In the genomic region with DNA sequence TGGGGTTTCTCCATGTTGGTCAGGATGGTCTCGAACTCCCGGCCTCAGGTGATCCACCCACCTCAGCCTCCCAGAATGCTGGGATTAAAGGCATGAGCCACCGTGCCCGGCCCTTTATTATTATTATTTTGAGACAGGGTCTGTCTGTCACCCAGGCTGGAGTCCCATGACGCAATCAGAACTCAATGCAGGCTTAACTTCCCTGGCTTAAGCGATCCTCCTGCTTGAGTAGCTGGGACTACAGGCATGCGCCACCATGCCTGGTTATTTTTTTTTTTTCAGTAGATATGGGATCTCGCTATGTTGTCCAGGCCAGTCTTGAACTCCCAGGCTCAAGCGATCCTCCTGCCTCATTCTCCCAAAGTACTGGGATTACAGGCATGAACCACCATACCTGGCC, we compare ENCODE assay signal across 18 cellular contexts. TPM values are rescaled to one million over a fixed set of nuclear protein-coding genes. Genes with fewer than 3 reads are reported as not detected.
DNase-seq lines count a peak whose midpoint lies in the region; ATAC-seq, FAIRE-seq and TF ChIP-seq lines count a peak whose summit lies in the region.
"Had no signal": no experiment of that assay in that cellular context is flagged by ENCODE, and none has a peak within 500 bp of the region (broad histone marks: within the 10 kb centered on the region; RNA-seq: fewer than 3 reads in every experiment).

No MANE protein-coding gene starts in this region.

- no peak overlapping the region for H3K4me2 ChIP-seq in K562 (ENCODE audit: insufficient read depth, low read length)
- H3K4me2 ChIP-seq in Karpas-422 (ENCODE audit: low read depth, low read length, poor library complexity, severe bottlenecking): no peak overlapping the region
- H3K4me2 ChIP-seq: GM23338 had no signal

- H3K36me3 ChIP-seq in Panc1 (ENCODE audit: control insufficient read depth, insufficient read depth, low read length): no peaks in the 10 kb centered on the region
- H3K36me3 ChIP-seq in K562 (ENCODE audit: control insufficient read depth, insufficient read depth, low read length): no peaks in the 10 kb centered on the region
- no peaks in the 10 kb centered on the region for H3K36me3 ChIP-seq in Karpas-422 (ENCODE audit: insufficient read depth, low read length)

- TF ChIP-seq CTCF in Panc1 (IDR thresholded peaks at IDR 0.05): no peak
- no peak for TF ChIP-seq CTCF in K562 (IDR thresholded peaks at IDR 0.05 in 2 of 3, conservative IDR thresholded peaks at IDR 0.05 in 1 of 3; ENCODE audit: insufficient read depth in 2 of 3, low read depth in 1 of 3, low read length in 3 of 3)

- DNase-seq in Panc1 (ENCODE audit: low read depth, low spot score): no peak
- DNase-seq in K562 (ENCODE audit: extremely low read depth in 1 of 4, low spot score in 3 of 4): no peak
- peak; percentile 36 for DNase-seq in posterior vena cava (ENCODE audit: low spot score)
- DNase-seq in Karpas-422: no peak
- no peak for DNase-seq in activated naive CD4-positive, alpha-beta T cell treated with anti-CD3 and anti-CD28 coated beads for 36 hours
- DNase-seq: C1 segment of cervical spinal cord; Calu3; CD4-positive, alpha-beta memory T cell; COR-L47; DMS53; DMS79 treated with DMSO at 0.1 percent for 48 hours; GF-D8; H9 had no signal

- H3K4me1 Mint-ChIP-seq in activated T-helper 17 cell treated with anti-CD3 and anti-CD28 coated beads, Interleukin-2, amount 50 U/mL, for 72 hours: no peaks in the 10 kb centered on the region
- H3K4me1 Mint-ChIP-seq in activated naive CD4-positive, alpha-beta T cell treated with anti-CD3 and anti-CD28 coated beads for 36 hours (ENCODE audit: low read depth): no peaks in the 10 kb centered on the region
- H3K4me1 Mint-ChIP-seq: CD4-positive, alpha-beta memory T cell; GM23338; H9 had no signal

- H3K27me3 ChIP-seq in Panc1 (ENCODE audit: control insufficient read depth, insufficient read depth, low read length) (no peaks in the 10 kb centered on the region), K562 (ENCODE audit: control insufficient read depth in 2 of 2, insufficient read depth in 2 of 2, low read length in 2 of 2) (no peaks in the 10 kb centered on the region), Karpas-422 (ENCODE audit: low read length) (no peaks in the 10 kb centered on the region)

- H3K9ac ChIP-seq in K562 (ENCODE audit: insufficient read depth in 1 of 2, low read depth in 2 of 2, low read length in 2 of 2): no peak overlapping the region
- H3K9ac ChIP-seq in Karpas-422 (ENCODE audit: low read length): no peak overlapping the region

- BruUV-seq in Panc1 (replicated peaks; lab: Mats Ljungman, UMichigan) (no TSS peak), K562 (replicated peaks; lab: Mats Ljungman, UMichigan) (no TSS peak)

- H3K27me3 Mint-ChIP-seq in activated T-helper 17 cell treated with anti-CD3 and anti-CD28 coated beads, Interleukin-2, amount 50 U/mL, for 72 hours: no peaks in the 10 kb centered on the region
- no peaks in the 10 kb centered on the region for H3K27me3 Mint-ChIP-seq in activated naive CD4-positive, alpha-beta T cell treated with anti-CD3 and anti-CD28 coated beads for 36 hours (ENCODE audit: low read depth)

- TF ChIP-seq POLR2A in K562 (conservative IDR thresholded peaks at IDR 0.05): no peak

- WGBS in K562 (ENCODE audit: insufficient coverage, low coverage, missing lambda C conversion rate): 63% methylated on average over 8 of the region's 9 CpGs

- H3K4me3 ChIP-seq in Panc1 (ENCODE audit: low read depth in 2 of 2, low read length in 2 of 2) (no peak overlapping the region), K562 (no peak overlapping the region), Karpas-422 (ENCODE audit: low read length) (no peak overlapping the region)
- H3K4me3 ChIP-seq: GM23338 had no signal

- POLR2A ChIA-PET in Panc1 (lab: Charles Lee): no interaction called here
- POLR2A ChIA-PET in K562 (lab: Yijun Ruan, JAX): interaction anchor here (0.6 to 1.3 kb wide), 3 partner anchors 13 to 43 kb away, joined by 3 to 4 read pairs (median 3); no protein-coding TSS in a partner anchor

- no peak for TF ChIP-seq EP300 in K562 (IDR thresholded peaks at IDR 0.05; ENCODE audit: low read length)

- no peaks in the 10 kb centered on the region for H3K36me3 Mint-ChIP-seq in activated T-helper 17 cell treated with anti-CD3 and anti-CD28 coated beads, Interleukin-2, amount 50 U/mL, for 72 hours (ENCODE audit: low read depth)
- no peaks in the 10 kb centered on the region for H3K36me3 Mint-ChIP-seq in activated naive CD4-positive, alpha-beta T cell treated with anti-CD3 and anti-CD28 coated beads for 36 hours (ENCODE audit: low read depth)
- H3K36me3 Mint-ChIP-seq: CD4-positive, alpha-beta memory T cell had no signal

- no peak overlapping the region for H3K4me3 Mint-ChIP-seq in activated T-helper 17 cell treated with anti-CD3 and anti-CD28 coated beads, Interleukin-2, amount 50 U/mL, for 72 hours
- no peak overlapping the region for H3K4me3 Mint-ChIP-seq in activated naive CD4-positive, alpha-beta T cell treated with anti-CD3 and anti-CD28 coated beads for 36 hours
- H3K4me3 Mint-ChIP-seq: CD4-positive, alpha-beta memory T cell; GM23338; H9 had no signal

- H2AFZ ChIP-seq in K562 (ENCODE audit: low read depth, low read length) (no peak overlapping the region), Karpas-422 (ENCODE audit: low read length) (no peak overlapping the region)
- H2AFZ ChIP-seq: GM23338 had no signal

- no peaks in the 10 kb centered on the region for H4K20me1 ChIP-seq in K562 (replicated peaks; ENCODE audit: control insufficient read depth, insufficient read depth, low read length)
- H4K20me1 ChIP-seq in Karpas-422 (ENCODE audit: insufficient read depth, low read depth, low read length): no peaks in the 10 kb centered on the region

- intact Hi-C loops in Panc1 (cut with micrococcal nuclease; ENCODE audit: unreplicated experiment) (no loop called here), K562 (cut with micrococcal nuclease) (no loop called here), posterior vena cava (cut with DNase I) (no loop called here)
- intact Hi-C loops in activated naive CD4-positive, alpha-beta T cell treated with anti-CD3 and anti-CD28 coated beads for 36 hours (cut with micrococcal nuclease): no loop called here

- in situ Hi-C loops in Panc1 (cut with HindIII; ENCODE audit: low pct_unique_long_range_greater_than_20kb, low sequenced_read_pairs) (no loop called here), K562 (cut with MboI) (no loop called here)

- CTCF ChIA-PET in Panc1 (lab: Charles Lee) (interaction anchor here (0.6 kb wide), 1 partner anchor 27 kb away, joined by 3 read pairs; no protein-coding TSS in a partner anchor), K562 (lab: Yijun Ruan, JAX; ENCODE audit: low intra/inter-chr PET ratio) (no interaction called here)
- CTCF ChIA-PET in activated naive CD4-positive, alpha-beta T cell treated with anti-CD3 and anti-CD28 coated beads for 36 hours (lab: Charles Lee): interaction anchor here (1.2 to 1.3 kb wide), 2 partner anchors 42 to 43 kb away, joined by 4 read pairs; no protein-coding TSS in a partner anchor

- no peaks in the 10 kb centered on the region for H3K9me1 ChIP-seq in K562 (ENCODE audit: control insufficient read depth, insufficient read depth, low read length)

- H3K4me1 ChIP-seq in Panc1 (ENCODE audit: control insufficient read depth, insufficient read depth, low read length) (peaks cover 20% of the 10 kb centered on the region), K562 (replicated peaks in 1 of 2; ENCODE audit: control insufficient read depth in 2 of 2, insufficient read depth in 2 of 2, low read length in 2 of 2) (peaks cover 0 to 3% of the 10 kb centered on the region in 2 experiments; a peak in 1 of 5 replicates), Karpas-422 (ENCODE audit: low read length) (no peaks in the 10 kb centered on the region)

- H3K9me3 ChIP-seq in Panc1 (ENCODE audit: control insufficient read depth, insufficient read depth, low read depth, low read length): no peaks in the 10 kb centered on the region
- H3K9me3 ChIP-seq in K562 (replicated peaks; ENCODE audit: control insufficient read depth, insufficient read depth, low read depth, low read length): no peaks in the 10 kb centered on the region
- no peaks in the 10 kb centered on the region for H3K9me3 ChIP-seq in Karpas-422 (ENCODE audit: low read length)

- no peak for FAIRE-seq in K562 (lab: Jason Lieb, UNC)
- FAIRE-seq: GM12891, GM18507 had no signal

- no peak for TF ChIP-seq RAD21 in K562 (CRISPR knock-in tag; conservative IDR thresholded peaks at IDR 0.05 in 1 of 2, IDR thresholded peaks at IDR 0.05 in 1 of 2)

- H3K79me2 ChIP-seq in K562 (ENCODE audit: control insufficient read depth, insufficient read depth, low read length): no peaks in the 10 kb centered on the region
- no peaks in the 10 kb centered on the region for H3K79me2 ChIP-seq in Karpas-422 (ENCODE audit: low read length)

- H3K27ac ChIP-seq in Panc1 (ENCODE audit: low read length): peak overlapping the region; percentile 84
- no peak overlapping the region for H3K27ac ChIP-seq in K562 (ENCODE audit: extremely low read depth, low read depth, low read length)
- no peak overlapping the region for H3K27ac ChIP-seq in Karpas-422 (ENCODE audit: low read length)

- no peak overlapping the region for H3K27ac Mint-ChIP-seq in activated T-helper 17 cell treated with anti-CD3 and anti-CD28 coated beads, Interleukin-2, amount 50 U/mL, for 72 hours
- no peak overlapping the region for H3K27ac Mint-ChIP-seq in activated naive CD4-positive, alpha-beta T cell treated with anti-CD3 and anti-CD28 coated beads for 36 hours
- H3K27ac Mint-ChIP-seq: CD4-positive, alpha-beta memory T cell; GM23338; H9 had no signal

- no peaks in the 10 kb centered on the region for H3K9me2 ChIP-seq in Karpas-422 (replicated peaks; ENCODE audit: insufficient read depth, low read length)

- H3K9me3 Mint-ChIP-seq in activated T-helper 17 cell treated with anti-CD3 and anti-CD28 coated beads, Interleukin-2, amount 50 U/mL, for 72 hours: no peaks in the 10 kb centered on the region
- no peaks in the 10 kb centered on the region for H3K9me3 Mint-ChIP-seq in activated naive CD4-positive, alpha-beta T cell treated with anti-CD3 and anti-CD28 coated beads for 36 hours
- H3K9me3 Mint-ChIP-seq: CD4-positive, alpha-beta memory T cell; GM23338; H9 had no signal

- no peak for ATAC-seq in Panc1
- ATAC-seq in K562: no peak
- no peak for ATAC-seq in activated T-helper 17 cell treated with anti-CD3 and anti-CD28 coated beads, Interleukin-2, amount 50 U/mL, for 72 hours (replicated peaks)
- ATAC-seq: GM23338, HCT116 had no signal

RNA-seq across cellular contexts. Expression of a gene that starts 47.1 kb away (rescaled TPM):
- total RNA-seq in Panc1 (2021; ENCODE audit: unreplicated experiment) (145 TPM), K562 (2014; rRNA removed) (0.36 and 0.69 TPM in 2 replicates), K562 (2014; rRNA removed; fragmentation: Illumina TruSeq; extraction: Trizol) (0.11 TPM in 1 of 2 replicates, not detected in the other), K562 (2015; rRNA removed; fragmentation: Illumina TruSeq; extraction: Trizol) (0.11 TPM in 1 of 2 replicates, not detected in the other), K562 (2021) (0.89 and 1.2 TPM in 2 replicates), posterior vena cava (1 to 10 TPM; 8.3 to 9.5 TPM)
- polyA plus RNA-seq in Panc1 (2012; ENCODE audit: insufficient read length): 241 TPM
- 0.37 TPM in 1 of 2 replicates, not detected in the other for total RNA-seq in K562 (2011; cell fraction: chromatin; rRNA removed; ENCODE audit: low replicate concordance)
- 0.92 and 1.0 TPM in 2 replicates for total RNA-seq in K562 (2011; cell fraction: nucleolus; rRNA removed)
- 0.51 TPM in 1 of 2 replicates, not detected in the other for total RNA-seq in K562 (2011; cell fraction: nucleoplasm; rRNA removed)
- polyA plus RNA-seq in K562 (2011; rRNA removed) (0.07 and 0.17 TPM in 2 replicates), K562 (2014; fragmentation: Illumina TruSeq; extraction: Trizol) (0.12 TPM in 1 of 2 replicates, not detected in the other), K562 (2014; fragmentation: Nextera tagmentation; extraction: Ambion mirVana) (not detected), K562 (2014; rRNA removed) (0.23 and 0.48 TPM in 2 replicates)
- polyA plus RNA-seq in K562 (2011; cell fraction: cytosol; rRNA removed): 0.04 and 1.2 TPM in 2 replicates
- polyA plus RNA-seq in K562 (2011; cell fraction: nucleus; rRNA removed): 0.08 and 0.85 TPM in 2 replicates
- 0.51 and 1.2 TPM in 2 replicates for polyA plus RNA-seq in K562 (2012)
- not detected in 2 replicates for polyA minus RNA-seq in K562 (2011; rRNA and poly(A)+ RNA removed)
- not detected in 2 replicates for polyA minus RNA-seq in K562 (2011; cell fraction: cytosol; rRNA and poly(A)+ RNA removed)
- 0.44 and 0.54 TPM in 2 replicates for polyA minus RNA-seq in K562 (2011; cell fraction: nucleus; rRNA and poly(A)+ RNA removed)
- total RNA-seq in activated T-helper 17 cell treated with anti-CD3 and anti-CD28 coated beads, Interleukin-2, amount 50 U/mL, for 72 hours: 1 to 10 TPM; 2.1 to 3.7 TPM
- not detected in 2 replicates for total RNA-seq in Karpas-422 (2014; rRNA removed; shearing (Covaris generic); ENCODE audit: low replicate concordance)
- total RNA-seq in activated naive CD4-positive, alpha-beta T cell treated with anti-CD3 and anti-CD28 coated beads for 36 hours: 1 to 10 TPM; 2.4 TPM

Comparison
In these comparisons a context has a peak if more than half of its experiments do, and no peak if none do; other contexts are left out.
1. RNA of a gene that starts 47.1 kb away (total RNA-seq): 145 TPM in Panc1 (single experiment); 8.3 to 9.5 TPM in posterior vena cava, 2.1 to 3.7 TPM in activated T-helper 17 cell treated with anti-CD3 and anti-CD28 coated beads, Interleukin-2, amount 50 U/mL, for 72 hours, 2.4 TPM in activated naive CD4-positive, alpha-beta T cell treated with anti-CD3 and anti-CD28 coated beads for 36 hours, 0.11 to 1.2 TPM in K562 and not detected in Karpas-422; every median in the first group is over 10 times any median in the second.